Comparison of ENCODE assay signal across 8 cellular contexts in the genomic region with DNA sequence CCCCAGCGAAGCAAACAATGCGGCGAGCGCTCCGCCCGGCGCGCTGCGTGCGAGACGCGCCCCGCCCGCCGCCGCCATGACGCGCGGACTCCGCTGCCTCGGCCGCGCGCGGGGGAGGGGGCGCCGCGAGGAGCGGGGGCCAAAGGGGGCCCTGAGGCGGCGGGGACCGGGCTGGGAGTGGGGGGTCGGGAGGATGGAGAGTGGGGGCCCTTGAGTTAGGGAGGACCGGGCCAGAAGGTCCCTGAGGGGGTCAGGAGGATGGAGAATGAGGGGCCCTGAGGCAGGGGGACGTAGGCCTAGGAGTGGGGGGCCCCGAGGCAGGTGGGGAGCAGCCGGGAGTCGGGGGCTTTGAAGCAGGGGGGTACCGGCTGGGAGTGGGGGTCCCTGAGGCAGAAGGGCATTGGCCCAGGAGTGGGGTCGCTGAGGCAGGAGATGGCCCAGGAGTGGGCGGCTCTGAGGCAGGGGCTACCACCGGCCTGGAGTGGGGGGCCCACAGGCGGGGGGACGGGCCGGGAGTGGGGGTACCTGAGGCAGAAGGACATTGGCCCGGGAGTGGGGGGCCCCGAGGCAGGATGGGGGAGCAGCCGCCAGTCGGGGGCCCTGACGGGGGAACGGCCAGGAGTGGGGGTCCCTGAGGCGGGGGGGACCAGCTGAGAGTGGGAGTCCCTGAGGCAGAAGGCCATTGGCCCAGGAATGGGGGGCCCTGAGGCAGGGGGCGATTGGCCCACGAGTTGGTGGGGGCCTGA. TPM values are rescaled to one million over a fixed set of nuclear protein-coding genes. Genes with fewer than 3 reads are reported as not detected.
DNase-seq lines count a peak whose midpoint lies in the region; ATAC-seq and TF ChIP-seq lines count a peak whose summit lies in the region.

A gene (minus strand): TSS at position 21 of the 746 bp plus-strand sequence. CDS start 3,556 bp downstream, outside the sequence.

- H3K56ac ChIP-seq in H9 (ENCODE audit: insufficient read length, low read depth, low read length): no peak within 1 kb of the TSS

- H3T11ph ChIP-seq in H9 (ENCODE audit: low read length): no peak within 1 kb of the TSS

- peaks cover 9% of the 10 kb centered on the region for H3K36me3 Mint-ChIP-seq in CD4-positive, CD25-positive, alpha-beta regulatory T cell
- H3K36me3 Mint-ChIP-seq in H9 (ENCODE audit: insufficient read depth in 1 of 3, low read depth in 3 of 3): peaks cover 28 to 52% (median 48%) of the 10 kb centered on the region in 3 experiments
- H3K36me3 Mint-ChIP-seq in natural killer cell treated with Interleukin-12 subunit alpha and Interleukin-12 subunit beta and Interleukin-15 and Interleukin-18, amount 100 ng/mL, for 72 hours: peaks cover 9% of the 10 kb centered on the region

- H2BK120ac ChIP-seq in H9 (ENCODE audit: low read depth, low read length, poor library complexity, severe bottlenecking): no peak within 1 kb of the TSS

- H2BK12ac ChIP-seq in H9 (ENCODE audit: insufficient read length, low read depth, low read length): no peak within 1 kb of the TSS

- H3K14ac ChIP-seq in H9 (ENCODE audit: insufficient read depth, low read length): peak within 1 kb of the TSS; percentile 85

- no peak within 1 kb of the TSS for H3K23ac ChIP-seq in H9 (ENCODE audit: insufficient read length, low read depth, low read length)

- no peaks in the 10 kb centered on the region for H3K9me3 Mint-ChIP-seq in CD4-positive, CD25-positive, alpha-beta regulatory T cell
- H3K9me3 Mint-ChIP-seq in H9: peaks cover 20 to 43% of the 10 kb centered on the region in 2 experiments
- H3K9me3 Mint-ChIP-seq in natural killer cell treated with Interleukin-12 subunit alpha and Interleukin-12 subunit beta and Interleukin-15 and Interleukin-18, amount 100 ng/mL, for 72 hours: no peaks in the 10 kb centered on the region

- peak; percentile 30 to 77 (median 48) for DNase-seq in CD4-positive, CD25-positive, alpha-beta regulatory T cell
- peak; percentile 28 for DNase-seq in H9
- DNase-seq in PC-3: peak; percentile 67
- peak; percentile 43 for DNase-seq in activated effector memory CD4-positive, alpha-beta T cell treated with Interleukin-2 at 50 U/mL for 16 hours
- peak; percentile 60 for DNase-seq in fibroblast of villous mesenchyme (ENCODE audit: low read depth)
- no peak for DNase-seq in natural killer cell treated with Interleukin-12 subunit alpha and Interleukin-12 subunit beta and Interleukin-15 and Interleukin-18, amount 100 ng/mL, for 72 hours (ENCODE audit: low spot score)
- no peak for DNase-seq in NK-92 (lab: John Stamatoyannopoulos, UW; ENCODE audit: unreplicated experiment)

- H2AFZ ChIP-seq in H9 (ENCODE audit: low read length) (no peak within 1 kb of the TSS), PC-3 (ENCODE audit: low read length) (peak within 1 kb of the TSS; percentile 64)

- peaks cover 6% of the 10 kb centered on the region for H3K79me1 ChIP-seq in H9 (ENCODE audit: insufficient read depth, low read depth, low read length, poor library complexity, severe bottlenecking)

- POLR2A ChIA-PET in PC-3 (lab: Charles Lee; ENCODE audit: unreplicated experiment): no interaction called here

- H4K8ac ChIP-seq in H9 (replicated peaks; ENCODE audit: insufficient read length, low read depth, low read length): no peak within 1 kb of the TSS

- H3K18ac ChIP-seq in H9 (ENCODE audit: insufficient read length, low read depth, low read length): peak within 1 kb of the TSS; percentile 73

- H3K27ac Mint-ChIP-seq in CD4-positive, CD25-positive, alpha-beta regulatory T cell: peak within 1 kb of the TSS; percentile 93 to 98 (median 93)
- no peak within 1 kb of the TSS; a peak in 1 of 7 replicates for H3K27ac Mint-ChIP-seq in H9
- peak within 1 kb of the TSS; percentile 84 to 88 for H3K27ac Mint-ChIP-seq in natural killer cell treated with Interleukin-12 subunit alpha and Interleukin-12 subunit beta and Interleukin-15 and Interleukin-18, amount 100 ng/mL, for 72 hours

- TF ChIP-seq CTCF in H9 (conservative IDR thresholded peaks at IDR 0.05) (no peak), PC-3 (conservative IDR thresholded peaks at IDR 0.05; ENCODE audit: low read depth, low read length) (no peak), fibroblast of villous mesenchyme (IDR thresholded peaks at IDR 0.05; ENCODE audit: insufficient read depth, low read depth, low read length) (no peak)

- H3K9me2 ChIP-seq in PC-3 (replicated peaks; ENCODE audit: low read length): no peaks in the 10 kb centered on the region

- H4K20me1 ChIP-seq in H9 (ENCODE audit: control insufficient read depth, insufficient read depth, insufficient read length) (no peaks in the 10 kb centered on the region), PC-3 (ENCODE audit: low read length) (peaks cover 35% of the 10 kb centered on the region)

- H2BK15ac ChIP-seq in H9 (ENCODE audit: low read depth, low read length): no peak within 1 kb of the TSS

- H3K4me2 ChIP-seq in H9 (ENCODE audit: insufficient read depth, insufficient read length, low read length) (peak within 1 kb of the TSS; percentile 74), PC-3 (ENCODE audit: low read length) (peak within 1 kb of the TSS; percentile 99)

- H3K9ac ChIP-seq in H9 (ENCODE audit: extremely low read depth, insufficient read length, low read length) (peak within 1 kb of the TSS; percentile 8), PC-3 (ENCODE audit: low read length) (peak within 1 kb of the TSS; percentile 91)

- H3F3A ChIP-seq in PC-3 (ENCODE audit: low read length, unreplicated experiment): no peaks in the 10 kb centered on the region

- CTCF ChIA-PET in PC-3 (lab: Charles Lee): no interaction called here

- H3K23me2 ChIP-seq in H9 (ENCODE audit: insufficient read length, low read depth, low read length, poor library complexity, severe bottlenecking): peaks cover 9% of the 10 kb centered on the region

- intact Hi-C loops in PC-3 (cut with micrococcal nuclease): loop anchor here (2.0 kb wide), 1 partner anchor 25 kb away; a partner anchor contains a TSS

- peak within 1 kb of the TSS; percentile 83 for H3K27ac ChIP-seq in CD4-positive, CD25-positive, alpha-beta regulatory T cell (ENCODE audit: insufficient read depth, low read length, poor library complexity, severe bottlenecking)
- H3K27ac ChIP-seq in H9 (ENCODE audit: insufficient read length, low read depth, low read length) (no peak within 1 kb of the TSS), PC-3 (ENCODE audit: low read length) (no peak within 1 kb of the TSS), thymus (ENCODE audit: low read depth) (peak within 1 kb of the TSS; percentile 94)

- H3K36me3 ChIP-seq in CD4-positive, CD25-positive, alpha-beta regulatory T cell (ENCODE audit: control insufficient read depth, insufficient read depth, low read length): peaks cover 15% of the 10 kb centered on the region
- H3K36me3 ChIP-seq in PC-3 (ENCODE audit: low read depth, low read length) (peaks cover 4% of the 10 kb centered on the region; the same call in 1 of the 2 replicates), thymus (ENCODE audit: control insufficient read depth, insufficient read depth) (peaks cover 19% of the 10 kb centered on the region)

- WGBS in H9 (ENCODE audit: extremely low coverage, insufficient read length, low lambda C conversion rate): no CpG with 5 or more reads among the region's 54 CpGs
- WGBS in thymus: 17% methylated on average over 54 of the region's 54 CpGs

- H3K4ac ChIP-seq in H9 (ENCODE audit: low read depth, low read length): no peak within 1 kb of the TSS

- H2AK5ac ChIP-seq in H9 (ENCODE audit: insufficient read length, low read length): no peak within 1 kb of the TSS

- no peak within 1 kb of the TSS for H2BK20ac ChIP-seq in H9 (ENCODE audit: low read depth, low read length, poor library complexity, severe bottlenecking)

- peak; percentile 50 to 54 for ATAC-seq in CD4-positive, CD25-positive, alpha-beta regulatory T cell (ENCODE audit: low read depth in 2 of 2)
- peak; percentile 70 for ATAC-seq in PC-3
- peak; percentile 75 to 81 for ATAC-seq in natural killer cell treated with Interleukin-12 subunit alpha and Interleukin-12 subunit beta and Interleukin-15 and Interleukin-18, amount 100 ng/mL, for 72 hours

- no peaks in the 10 kb centered on the region for H3K9me3 ChIP-seq in CD4-positive, CD25-positive, alpha-beta regulatory T cell (ENCODE audit: control insufficient read depth in 2 of 2, low read length in 2 of 2)
- no peaks in the 10 kb centered on the region for H3K9me3 ChIP-seq in H9 (ENCODE audit: control insufficient read depth, low read depth, low read length)
- no peaks in the 10 kb centered on the region for H3K9me3 ChIP-seq in PC-3 (ENCODE audit: low read length)
- peaks cover 1% of the 10 kb centered on the region for H3K9me3 ChIP-seq in thymus (ENCODE audit: control insufficient read depth)

- H4K91ac ChIP-seq in H9 (ENCODE audit: insufficient read length, low read depth, low read length): no peak within 1 kb of the TSS

- H3K27me3 ChIP-seq in CD4-positive, CD25-positive, alpha-beta regulatory T cell (ENCODE audit: control insufficient read depth, insufficient read depth, low read length): no peaks in the 10 kb centered on the region
- no peaks in the 10 kb centered on the region for H3K27me3 ChIP-seq in H9 (ENCODE audit: insufficient read depth, low read length)
- no peaks in the 10 kb centered on the region for H3K27me3 ChIP-seq in PC-3 (ENCODE audit: low read length)
- H3K27me3 ChIP-seq in thymus (ENCODE audit: control insufficient read depth, insufficient read depth): no peaks in the 10 kb centered on the region

- BruUV-seq in PC-3 (replicated peaks; lab: Mats Ljungman, UMichigan): no TSS peak

- peak within 1 kb of the TSS; percentile 76 for H3K4me3 ChIP-seq in CD4-positive, CD25-positive, alpha-beta regulatory T cell (ENCODE audit: low read depth, low read length)
- H3K4me3 ChIP-seq in PC-3 (ENCODE audit: low read length): peak within 1 kb of the TSS; percentile 95
- peak within 1 kb of the TSS; percentile 78 for H3K4me3 ChIP-seq in fibroblast of villous mesenchyme (ENCODE audit: low read depth, low read length)
- peak within 1 kb of the TSS; percentile 93 for H3K4me3 ChIP-seq in thymus (ENCODE audit: low read length)

- peaks cover 34% of the 10 kb centered on the region; the same call in 1 of the 2 replicates for H3K79me2 ChIP-seq in H9 (ENCODE audit: insufficient read depth, low read length)
- H3K79me2 ChIP-seq in PC-3 (ENCODE audit: low read length): peaks cover 41% of the 10 kb centered on the region

- H2BK5ac ChIP-seq in H9 (ENCODE audit: insufficient read length, low read length): no peak within 1 kb of the TSS

- peaks cover 4% of the 10 kb centered on the region for H3K27me3 Mint-ChIP-seq in CD4-positive, CD25-positive, alpha-beta regulatory T cell
- H3K27me3 Mint-ChIP-seq in H9 (ENCODE audit: low read depth): peaks cover 37% of the 10 kb centered on the region
- H3K27me3 Mint-ChIP-seq in natural killer cell treated with Interleukin-12 subunit alpha and Interleukin-12 subunit beta and Interleukin-15 and Interleukin-18, amount 100 ng/mL, for 72 hours: no peaks in the 10 kb centered on the region

- no peak within 1 kb of the TSS for H4K5ac ChIP-seq in H9 (ENCODE audit: insufficient read length, low read depth, low read length)

- peaks cover 20 to 56% (median 33%) of the 10 kb centered on the region in 4 donors for H3K4me1 Mint-ChIP-seq in CD4-positive, CD25-positive, alpha-beta regulatory T cell
- H3K4me1 Mint-ChIP-seq in H9: peaks cover 15 to 20% of the 10 kb centered on the region in 2 experiments
- H3K4me1 Mint-ChIP-seq in natural killer cell treated with Interleukin-12 subunit alpha and Interleukin-12 subunit beta and Interleukin-15 and Interleukin-18, amount 100 ng/mL, for 72 hours (ENCODE audit: low read depth in 2 of 2): peaks cover 28 to 31% of the 10 kb centered on the region in 2 donors

- H3K4me1 ChIP-seq in CD4-positive, CD25-positive, alpha-beta regulatory T cell (ENCODE audit: control insufficient read depth, insufficient read depth, low read length, poor library complexity, severe bottlenecking): peaks cover 54% of the 10 kb centered on the region
- no peaks in the 10 kb centered on the region for H3K4me1 ChIP-seq in H9 (ENCODE audit: insufficient read depth, low read length)
- peaks cover 17% of the 10 kb centered on the region for H3K4me1 ChIP-seq in PC-3 (ENCODE audit: insufficient read depth, low read length)
- peaks cover 40% of the 10 kb centered on the region for H3K4me1 ChIP-seq in thymus (ENCODE audit: control insufficient read depth, insufficient read depth, low read length)

- peak within 1 kb of the TSS; percentile 93 to 98 (median 94) for H3K4me3 Mint-ChIP-seq in CD4-positive, CD25-positive, alpha-beta regulatory T cell
- peak within 1 kb of the TSS; percentile 82 to 87 for H3K4me3 Mint-ChIP-seq in H9
- peak within 1 kb of the TSS; percentile 94 for H3K4me3 Mint-ChIP-seq in natural killer cell treated with Interleukin-12 subunit alpha and Interleukin-12 subunit beta and Interleukin-15 and Interleukin-18, amount 100 ng/mL, for 72 hours

RNA-seq across cellular contexts. Expression of the gene that starts here (rescaled TPM):
- 133 TPM for total RNA-seq in CD4-positive, CD25-positive, alpha-beta regulatory T cell
- 1 to 10 TPM; 2.0 to 2.4 (median 2.2) TPM for polyA plus RNA-seq in CD4-positive, CD25-positive, alpha-beta regulatory T cell
- total RNA-seq in H9 (2021) (51.3 and 53.3 TPM in 2 replicates), PC-3 (2014; rRNA removed) (19.1 and 23.0 TPM in 2 replicates), fibroblast of villous mesenchyme (29.3 and 29.8 TPM in 2 replicates)
- 10 to 100 TPM; 31.2 to 59.5 TPM for total RNA-seq in natural killer cell treated with Interleukin-12 subunit alpha and Interleukin-12 subunit beta and Interleukin-15 and Interleukin-18, amount 100 ng/mL, for 72 hours
- polyA plus RNA-seq in thymus: 43.6 TPM

Comparison
In these comparisons a context has a peak if more than half of its experiments do, and no peak if none do; other contexts are left out.
1. RNA of the gene that starts here (polyA plus RNA-seq): 43.6 TPM in thymus (single experiment); 2.0 to 2.4 TPM in CD4-positive, CD25-positive, alpha-beta regulatory T cell; every median in the first group is over 10 times any median in the second.
2. DNase-seq: peak in CD4-positive, CD25-positive, alpha-beta regulatory T cell (3 of 3), H9 (single experiment), PC-3 (single experiment), activated effector memory CD4-positive, alpha-beta T cell treated with Interleukin-2 at 50 U/mL for 16 hours (single experiment) and fibroblast of villous mesenchyme (single experiment); none in natural killer cell treated with Interleukin-12 subunit alpha and Interleukin-12 subunit beta and Interleukin-15 and Interleukin-18, amount 100 ng/mL, for 72 hours (single experiment) and NK-92 (single experiment).
3. H3K27ac ChIP-seq: peak in CD4-positive, CD25-positive, alpha-beta regulatory T cell (single experiment) and thymus (single experiment); none in H9 (single experiment) and PC-3 (single experiment).
4. H3K27ac Mint-ChIP-seq: peak in CD4-positive, CD25-positive, alpha-beta regulatory T cell (3 of 3) and natural killer cell treated with Interleukin-12 subunit alpha and Interleukin-12 subunit beta and Interleukin-15 and Interleukin-18, amount 100 ng/mL, for 72 hours (2 of 2); none in H9 (0 of 3).
5. Peak in every context shown above with its lines, with median percentiles within 50 percentile points of each other: ATAC-seq, H3K4me3 ChIP-seq and H3K4me3 Mint-ChIP-seq.